22 cellular contexts compared by ENCODE assay signal in genomic region chr3:13762931-13763330, GRCh38.
"Had no signal": no experiment of that assay in that cellular context is flagged by ENCODE, and none has a peak within 500 bp of the region (broad histone marks: within the 10 kb centered on the region; RNA-seq: fewer than 3 reads in every experiment).

No MANE protein-coding gene starts in this region.

- H3K27ac Mint-ChIP-seq: activated naive CD4-positive, alpha-beta T cell treated with anti-CD3 and anti-CD28 coated beads, Interleukin-2, amount 10 ng/mL, durations not matched to agents 7 days and 5 days; activated naive CD8-positive, alpha-beta T cell treated with anti-CD3 and anti-CD28 coated beads, Interleukin-2, amount 50 U/mL, for 24 hours; effector memory CD8-positive, alpha-beta T cell; mesothelial cell of epicardium; natural killer cell treated with Interleukin-12 subunit alpha and Interleukin-12 subunit beta and Interleukin-15 and Interleukin-18, amount 100 ng/mL, for 72 hours had no signal

- H3K4me3 ChIP-seq: left lung, transverse colon, vagina had no signal

- H3K9me3 ChIP-seq: transverse colon, vagina had no signal

- H3K27me3 Mint-ChIP-seq: brain had no signal

- H3K9me3 Mint-ChIP-seq: effector memory CD8-positive, alpha-beta T cell; natural killer cell treated with Interleukin-12 subunit alpha and Interleukin-12 subunit beta and Interleukin-15 and Interleukin-18, amount 100 ng/mL, for 72 hours had no signal

- H3K27ac ChIP-seq: left lung, transverse colon, vagina had no signal

- H3K4me1 Mint-ChIP-seq: activated naive CD4-positive, alpha-beta T cell treated with anti-CD3 and anti-CD28 coated beads, Interleukin-2, amount 10 ng/mL, durations not matched to agents 7 days and 5 days; activated naive CD8-positive, alpha-beta T cell treated with anti-CD3 and anti-CD28 coated beads, Interleukin-2, amount 50 U/mL, for 24 hours had no signal

- H3K4me3 Mint-ChIP-seq: activated naive CD4-positive, alpha-beta T cell treated with anti-CD3 and anti-CD28 coated beads, Interleukin-2, amount 10 ng/mL, durations not matched to agents 7 days and 5 days; activated naive CD8-positive, alpha-beta T cell treated with anti-CD3 and anti-CD28 coated beads, Interleukin-2, amount 50 U/mL, for 24 hours; activated T-cell treated with anti-CD3 and anti-CD28 coated beads, Interleukin-2, amount 50 U/mL, for 4 hours; brain; effector memory CD8-positive, alpha-beta T cell; mesothelial cell of epicardium; natural killer cell treated with Interleukin-12 subunit alpha and Interleukin-12 subunit beta and Interleukin-15 and Interleukin-18, amount 100 ng/mL, for 72 hours had no signal

- DNase-seq: activated CD4-positive, CD25-positive, alpha-beta regulatory T cell treated with anti-CD3 and anti-CD28 coated beads, Interleukin-2, amount 50 U/mL, for 72 hours; activated effector memory CD4-positive, alpha-beta T cell treated with Interleukin-2 at 50 U/mL for 16 hours; activated naive CD4-positive, alpha-beta T cell treated with anti-CD3 and anti-CD28 coated beads, Interleukin-2, amount 10 ng/mL, durations not matched to agents 7 days and 5 days; activated naive CD8-positive, alpha-beta T cell treated with anti-CD3 and anti-CD28 coated beads, Interleukin-2, amount 50 U/mL, for 24 hours; activated T-cell treated with anti-CD3 and anti-CD28 coated beads, Interleukin-2, amount 50 U/mL, for 4 hours; anterior cingulate cortex; caudate nucleus; effector memory CD8-positive, alpha-beta T cell; foreskin melanocyte; nucleus accumbens; retina; stimulated activated CD4-positive, alpha-beta T cell treated with anti-CD3 and anti-CD28 coated beads, Interleukin-12 subunit alpha, Interleukin-12 subunit beta, amount 100 ng/mL, for 4 hours; stimulated activated CD4-positive, alpha-beta T cell treated with anti-CD3 and anti-CD28 coated beads, Interleukin-2, amount 100 ng/mL, for 24 hours; stimulated activated naive CD8-positive, alpha-beta T cell treated with anti-CD3 and anti-CD28 coated beads, Interleukin-15, Interleukin-2, amounts not matched to agents 100 U/mL and 50 U/mL, for 24 hours; substantia nigra; T1000; transverse colon had no signal

- H3K36me3 Mint-ChIP-seq: activated naive CD4-positive, alpha-beta T cell treated with anti-CD3 and anti-CD28 coated beads, Interleukin-2, amount 10 ng/mL, durations not matched to agents 7 days and 5 days; brain; mesothelial cell of epicardium; natural killer cell treated with Interleukin-12 subunit alpha and Interleukin-12 subunit beta and Interleukin-15 and Interleukin-18, amount 100 ng/mL, for 72 hours had no signal

- H3K27me3 ChIP-seq: transverse colon, vagina had no signal

- H3K36me3 ChIP-seq: left lung, transverse colon, vagina had no signal
